1 cellular context compared by ENCODE assay signal in the genomic region with DNA sequence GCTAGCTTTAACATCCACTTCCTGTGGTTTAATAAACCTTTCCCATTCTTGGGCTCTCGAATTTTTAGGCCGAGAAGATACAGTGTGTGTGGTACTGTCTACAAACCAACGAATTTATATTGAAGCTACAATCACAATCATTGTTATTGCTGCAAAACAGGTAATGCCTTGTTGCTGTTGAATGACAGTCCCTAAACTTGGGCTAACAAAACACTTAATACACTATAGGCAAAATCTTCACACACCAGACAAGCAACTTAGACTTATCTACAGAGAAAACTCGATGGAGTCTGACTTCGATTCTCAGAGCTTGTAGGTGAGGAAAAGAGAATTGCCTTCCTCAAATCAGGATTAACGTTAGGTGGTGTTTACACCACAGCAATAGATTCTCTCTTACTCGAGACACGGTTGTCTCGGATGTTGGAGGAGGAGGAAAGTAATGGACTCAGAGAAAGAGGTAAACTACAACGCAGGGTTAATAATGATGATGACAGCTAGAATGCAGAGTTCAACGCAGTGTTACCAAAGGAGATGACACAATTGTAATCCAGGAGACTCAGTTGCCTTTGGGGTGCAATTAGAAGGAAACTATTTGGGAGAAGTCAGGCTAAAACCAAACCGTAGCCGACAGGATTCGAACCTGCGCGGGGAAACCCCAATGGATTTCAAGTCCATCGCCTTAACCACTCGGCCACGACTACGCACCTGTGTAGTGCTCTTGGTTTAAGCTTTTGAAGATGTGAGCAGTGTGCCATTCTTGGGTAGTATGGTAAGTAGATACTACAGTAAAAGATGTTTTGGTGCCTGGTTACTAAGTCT.
TF ChIP-seq lines count a peak whose summit lies in the region.

No MANE protein-coding gene starts in this region.

TF ChIP-seq in Ishikawa, 13 proteins besides CTCF, POLR2A, EP300 and RAD21:
- TF ChIP-seq YY1 (IDR thresholded peaks at IDR 0.05; ENCODE audit: low read depth) (no peak), CEBPB (IDR thresholded peaks at IDR 0.05) (peak; percentile 37), TEAD4 (IDR thresholded peaks at IDR 0.05) (peak; percentile 80), CREB1 (IDR thresholded peaks at IDR 0.05; ENCODE audit: low read depth) (peak; percentile 34; the same call in 1 of the 2 replicates)
- TF ChIP-seq, protein P1, sequence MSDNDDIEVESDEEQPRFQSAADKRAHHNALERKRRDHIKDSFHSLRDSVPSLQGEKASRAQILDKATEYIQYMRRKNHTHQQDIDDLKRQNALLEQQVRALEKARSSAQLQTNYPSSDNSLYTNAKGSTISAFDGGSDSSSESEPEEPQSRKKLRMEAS (IDR thresholded peaks at IDR 0.05): peak; percentile 36
